In genomic region chr3:50154840-50155490, GRCh38 we compare ENCODE assay signal across 8 cellular contexts. TPM values are rescaled to one million over a fixed set of nuclear protein-coding genes. Genes with fewer than 3 reads are reported as not detected.
A peak's percentile ranks its signal among the peaks of the same experiment; 100 is the strongest.
DNase-seq lines count a peak whose midpoint lies in the region; ATAC-seq and TF ChIP-seq lines count a peak whose summit lies in the region.

Gene SEMA3F, plus strand, starts transcription at chr3:50155324. Its CDS starts 4,299 bp downstream, at chr3:50159623.

- peak within 1 kb of the TSS; percentile 69 to 76 for H3K4me3 Mint-ChIP-seq in stimulated activated naive CD8-positive, alpha-beta T cell treated with anti-CD3 and anti-CD28 coated beads, Interleukin-15, amount 100 ng/mL, for 72 hours

- no peaks in the 10 kb centered on the region for H4K20me1 ChIP-seq in neural cell (ENCODE audit: insufficient read depth)

- TF ChIP-seq EP300 in neural cell (conservative IDR thresholded peaks at IDR 0.05; ENCODE audit: poor library complexity, severe bottlenecking) = peak; percentile 11

- peaks cover 15% of the 10 kb centered on the region for H3K79me2 ChIP-seq in neural cell (replicated peaks; ENCODE audit: insufficient read depth, low read length)

- H3K4me3 ChIP-seq in NT2/D1 (ENCODE audit: insufficient read length, low read depth) = peak within 1 kb of the TSS; percentile 83
- H3K4me3 ChIP-seq in fibroblast of mammary gland (ENCODE audit: control insufficient read depth, low read depth, low read length) = peak within 1 kb of the TSS; percentile 15
- H3K4me3 ChIP-seq in neural cell (ENCODE audit: low read length) = peak within 1 kb of the TSS; percentile 84

- peaks cover 20% of the 10 kb centered on the region for H3K4me1 Mint-ChIP-seq in stimulated activated naive CD8-positive, alpha-beta T cell treated with anti-CD3 and anti-CD28 coated beads, Interleukin-15, amount 100 ng/mL, for 72 hours

- H3K27me3 ChIP-seq in NT2/D1 (ENCODE audit: insufficient read depth, insufficient read length) (peaks cover 25% of the 10 kb centered on the region), neural cell (ENCODE audit: insufficient read depth, low read depth, low read length) (no peaks in the 10 kb centered on the region)

- H3K27ac ChIP-seq in neural cell (ENCODE audit: low read length) = peak within 1 kb of the TSS; percentile 24

- TF ChIP-seq CTCF in fibroblast of mammary gland (conservative IDR thresholded peaks at IDR 0.05; ENCODE audit: control insufficient read depth, insufficient read depth, low read depth, low read length) (no peak), neural cell (IDR thresholded peaks at IDR 0.05; ENCODE audit: poor library complexity, severe bottlenecking) (peak; percentile 56)

- peak; percentile 67 for ATAC-seq in HG02870 (IDR thresholded peaks at IDR 0.05; ENCODE audit: unreplicated experiment)
- peak; percentile 86 for ATAC-seq in stimulated activated naive CD8-positive, alpha-beta T cell treated with anti-CD3 and anti-CD28 coated beads, Interleukin-15, amount 100 ng/mL, for 72 hours

- peak within 1 kb of the TSS; percentile 94 for H3K4me2 ChIP-seq in neural cell (ENCODE audit: low read length)

- H3K27ac Mint-ChIP-seq in stimulated activated naive CD8-positive, alpha-beta T cell treated with anti-CD3 and anti-CD28 coated beads, Interleukin-15, amount 100 ng/mL, for 72 hours = no peak within 1 kb of the TSS

- H3K9me3 ChIP-seq in NT2/D1 (ENCODE audit: insufficient read depth, low read length) (no peaks in the 10 kb centered on the region), neural cell (ENCODE audit: low read length) (no peaks in the 10 kb centered on the region)

- H3F3A ChIP-seq in neural cell (ENCODE audit: insufficient read depth, low read length, poor library complexity, severe bottlenecking) = no peaks in the 10 kb centered on the region

- H3K36me3 ChIP-seq in NT2/D1 (ENCODE audit: insufficient read depth, insufficient read length, low read length) (peaks cover 7% of the 10 kb centered on the region), neural cell (ENCODE audit: insufficient read depth, low read length) (no peaks in the 10 kb centered on the region)

- peaks cover 50% of the 10 kb centered on the region for H3K27me3 Mint-ChIP-seq in stimulated activated naive CD8-positive, alpha-beta T cell treated with anti-CD3 and anti-CD28 coated beads, Interleukin-15, amount 100 ng/mL, for 72 hours

- peak; percentile 17 for TF ChIP-seq RAD21 in neural cell (conservative IDR thresholded peaks at IDR 0.05)

- H3K9me2 ChIP-seq in neural cell (ENCODE audit: insufficient read depth, low read length) = no peaks in the 10 kb centered on the region

- H3K9me3 Mint-ChIP-seq in stimulated activated naive CD8-positive, alpha-beta T cell treated with anti-CD3 and anti-CD28 coated beads, Interleukin-15, amount 100 ng/mL, for 72 hours = no peaks in the 10 kb centered on the region

- H3K4me1 ChIP-seq in NT2/D1 (ENCODE audit: insufficient read depth, insufficient read length) = peaks cover 55% of the 10 kb centered on the region

- no peak within 1 kb of the TSS for H2AFZ ChIP-seq in neural cell (ENCODE audit: low read depth, low read length)

- H3K9ac ChIP-seq in NT2/D1 (ENCODE audit: insufficient read length, low read depth) (peak within 1 kb of the TSS; percentile 78), neural cell (ENCODE audit: low read length) (peak within 1 kb of the TSS; percentile 89)

- DNase-seq in NCI-H1105 treated with DMSO at 0.1 percent for 48 hours (lab: John Stamatoyannopoulos, UW) (peak; percentile 38), NCI-H1105 (lab: John Stamatoyannopoulos, UW) (no peak), NT2/D1 (ENCODE audit: low read depth, low spot score) (no peak), fibroblast of mammary gland (ENCODE audit: low read depth) (peak; percentile 35)
- DNase-seq in activated T-helper 1 cell treated with anti-CD3 and anti-CD28 coated beads, Interleukin-2, amount 50 U/mL, for 16 hours (ENCODE audit: low read depth in 1 of 2, low spot score in 1 of 2) = peak; percentile 31 to 59
- peak; percentile 53 to 62 for DNase-seq in stimulated activated naive CD8-positive, alpha-beta T cell treated with anti-CD3 and anti-CD28 coated beads, Interleukin-15, amount 100 ng/mL, for 72 hours

TF ChIP-seq in neural cell, 6 proteins besides CTCF, POLR2A, EP300 and RAD21:
- no peak for TF ChIP-seq MXI1 (conservative IDR thresholded peaks at IDR 0.05; ENCODE audit: poor library complexity, severe bottlenecking)
- TF ChIP-seq POLR2AphosphoS5 (IDR thresholded peaks at IDR 0.05) = peak; percentile 74

RNA-seq across cellular contexts. Expression of gene SEMA3F, which starts in this region (rescaled TPM):
- polyA plus RNA-seq in neural cell = 17.0 and 20.4 TPM in 2 replicates
- polyA minus RNA-seq in neural cell = 23.3 and 28.0 TPM in 2 replicates

Comparison
In these comparisons a context has a peak if more than half of its experiments do, and no peak if none do; other contexts are left out.
1. DNase-seq: peak in NCI-H1105 treated with DMSO at 0.1 percent for 48 hours (single experiment), activated T-helper 1 cell treated with anti-CD3 and anti-CD28 coated beads, Interleukin-2, amount 50 U/mL, for 16 hours (2 of 2), fibroblast of mammary gland (single experiment) and stimulated activated naive CD8-positive, alpha-beta T cell treated with anti-CD3 and anti-CD28 coated beads, Interleukin-15, amount 100 ng/mL, for 72 hours (2 of 2); none in NCI-H1105 (single experiment) and NT2/D1 (single experiment).
2. H3K4me3 ChIP-seq: peak in every context shown above with its lines; median percentile 84 in neural cell; 83 in NT2/D1; 15 in fibroblast of mammary gland.